Comparison of ENCODE assay signal across 1 cellular context in genomic region chr2:241686649-241687425, GRCh38.
TF ChIP-seq lines count a peak whose summit lies in the region.

DTYMK (minus strand) TSS chr2:241686815; CDS start chr2:241686783, 32 bp downstream.

TF ChIP-seq in HepG2, 621 proteins besides CTCF, POLR2A, EP300 and RAD21 (continued from another document and continues in another):
- TF ChIP-seq ZUFSP (CRISPR knock-in tag; IDR thresholded peaks at IDR 0.05; ENCODE audit: borderline replicate concordance) (no peak), CENPX (CRISPR knock-in tag; IDR thresholded peaks at IDR 0.05) (no peak), ZBTB44 (CRISPR knock-in tag; IDR thresholded peaks at IDR 0.05) (0 out of 2 replicates have a peak, but pooled peaks have one; percentile 55), PHF5A (CRISPR knock-in tag; IDR thresholded peaks at IDR 0.05; ENCODE audit: low read depth, unreplicated experiment) (no peak), ZNF572 (CRISPR knock-in tag; IDR thresholded peaks at IDR 0.05) (no peak), FOXK1 (CRISPR knock-in tag; IDR thresholded peaks at IDR 0.05; ENCODE audit: borderline replicate concordance, low read depth) (peak; percentile 64; the same call in 1 of the 2 replicates), ZNF382 (CRISPR knock-in tag; IDR thresholded peaks at IDR 0.05; ENCODE audit: borderline replicate concordance) (no peak), ZSCAN20 (CRISPR knock-in tag; IDR thresholded peaks at IDR 0.05; ENCODE audit: borderline replicate concordance) (no peak), FOXM1 (CRISPR knock-in tag; IDR thresholded peaks at IDR 0.05) (peak; percentile 93; the same call in 1 of the 2 replicates), ZNF34 (CRISPR knock-in tag; IDR thresholded peaks at IDR 0.05; ENCODE audit: borderline replicate concordance) (peak; percentile 92; the same call in 1 of the 2 replicates), MYPOP (CRISPR knock-in tag; IDR thresholded peaks at IDR 0.05) (peak; percentile 94), ZBTB1 (CRISPR knock-in tag; IDR thresholded peaks at IDR 0.05; ENCODE audit: borderline replicate concordance) (0 out of 2 replicates have a peak, but pooled peaks have one; percentile 24), GABPA (IDR thresholded peaks at IDR 0.05; ENCODE audit: low read depth, low read length) (peak; percentile 75), GABPA (CRISPR knock-in tag; IDR thresholded peaks at IDR 0.05; ENCODE audit: low read depth) (peak; percentile 79), MYNN (CRISPR knock-in tag; IDR thresholded peaks at IDR 0.05; ENCODE audit: low read depth) (no peak), REPIN1 (CRISPR knock-in tag; IDR thresholded peaks at IDR 0.05; ENCODE audit: borderline replicate concordance, low read depth) (peak; percentile 95), BRCA1 (CRISPR knock-in tag; IDR thresholded peaks at IDR 0.05) (peak; percentile 57), HBP1 (CRISPR knock-in tag; IDR thresholded peaks at IDR 0.05; ENCODE audit: low read depth) (peak; percentile 83), ZXDC (CRISPR knock-in tag; IDR thresholded peaks at IDR 0.05) (peak; percentile 95), ZNF468 (CRISPR knock-in tag; IDR thresholded peaks at IDR 0.05) (0 out of 2 replicates have a peak, but pooled peaks have one; percentile 3), HMG20B (CRISPR knock-in tag; conservative IDR thresholded peaks at IDR 0.05) (no peak), ZBTB7A (CRISPR knock-in tag; IDR thresholded peaks at IDR 0.05) (no peak; the same call in 1 of the 2 replicates), ZGPAT (CRISPR knock-in tag; IDR thresholded peaks at IDR 0.05) (peak; percentile 74), ZNF784 (CRISPR knock-in tag; IDR thresholded peaks at IDR 0.05; ENCODE audit: borderline replicate concordance) (peak; percentile 70; the same call in 1 of the 2 replicates), FOXK2 (IDR thresholded peaks at IDR 0.05) (peak; percentile 65; the same call in 1 of the 2 replicates), ZIK1 (CRISPR knock-in tag; IDR thresholded peaks at IDR 0.05; ENCODE audit: borderline replicate concordance, low read depth) (peak; percentile 97), CERS6 (CRISPR knock-in tag; IDR thresholded peaks at IDR 0.05) (no peak), ZNF615 (CRISPR knock-in tag; IDR thresholded peaks at IDR 0.05; ENCODE audit: borderline replicate concordance) (no peak), XRCC5 (optimal IDR thresholded peaks at IDR 0.05; ENCODE audit: low read length) (peak; percentile 59), SOX13 (IDR thresholded peaks at IDR 0.05) (no peak), SOX13 (CRISPR knock-in tag; conservative IDR thresholded peaks at IDR 0.05 in 1 of 2, IDR thresholded peaks at IDR 0.05 in 1 of 2) (0 out of 4 replicates have a peak, but pooled peaks of 1 of the 2 experiments have one; percentile 13), KDM6A (CRISPR knock-in tag; IDR thresholded peaks at IDR 0.05; ENCODE audit: low read depth) (no peak), LBX2 (CRISPR knock-in tag; IDR thresholded peaks at IDR 0.05; ENCODE audit: borderline replicate concordance) (peak; percentile 92), TP53 (CRISPR knock-in tag; conservative IDR thresholded peaks at IDR 0.05) (no peak; the same call in 1 of the 2 replicates), ZNF724P (CRISPR knock-in tag; IDR thresholded peaks at IDR 0.05; ENCODE audit: borderline replicate concordance) (peak; percentile 61; the same call in 1 of the 2 replicates), MEIS2 (CRISPR knock-in tag; IDR thresholded peaks at IDR 0.05) (peak; percentile 16; the same call in 1 of the 2 replicates), NBN (conservative IDR thresholded peaks at IDR 0.05) (no peak), MLXIP (CRISPR knock-in tag; IDR thresholded peaks at IDR 0.05; ENCODE audit: borderline replicate concordance) (no peak; the same call in 1 of the 2 replicates), ZSCAN30 (CRISPR knock-in tag; IDR thresholded peaks at IDR 0.05) (no peak; the same call in 1 of the 2 replicates), ARID3A (IDR thresholded peaks at IDR 0.05; ENCODE audit: low read depth, low read length) (peak; percentile 19; the same call in 1 of the 2 replicates), ZNF543 (CRISPR knock-in tag; IDR thresholded peaks at IDR 0.05) (peak; percentile 94)
